ENCODE assay signal across 11 cellular contexts in genomic region chr3:66196633-66197032, GRCh38. TPM values are rescaled to one million over a fixed set of nuclear protein-coding genes. Genes with fewer than 3 reads are reported as not detected.
A peak's percentile ranks its signal among the peaks of the same experiment; 100 is the strongest.
DNase-seq lines count a peak whose midpoint lies in the region; FAIRE-seq and TF ChIP-seq lines count a peak whose summit lies in the region.
"Had no signal": no experiment of that assay in that cellular context is flagged by ENCODE, and none has a peak within 500 bp of the region (broad histone marks: within the 10 kb centered on the region; RNA-seq: fewer than 3 reads in every experiment).

No MANE protein-coding gene starts in this region.

- no peak for FAIRE-seq in kidney (lab: Jason Lieb, UNC)
- FAIRE-seq: TTC549 had no signal

- intact Hi-C loops in A673 (cut with micrococcal nuclease; ENCODE audit: unreplicated experiment) (loop anchor here (5.0 to 10.0 kb wide), 3 partner anchors 162 to 854 kb away; partner anchors contain the start of gene MAGI1), adrenal gland (cut with DNase I) (no loop called here), kidney (cut with DNase I) (no loop called here), transverse colon (cut with DNase I; ENCODE audit: low total_unique reads) (no loop called here)

- POLR2A ChIA-PET in A673 (lab: Charles Lee; ENCODE audit: low non-redundant PET): no interaction called here

- TF ChIP-seq EP300 in transverse colon (IDR thresholded peaks at IDR 0.05; ENCODE audit: low read depth): no peak

- no TSS peak for BruUV-seq in A673 (replicated peaks; lab: Mats Ljungman, UMichigan)

- H3K9me3 ChIP-seq in A673 (ENCODE audit: low read depth, low read length, poor library complexity, severe bottlenecking): no peaks in the 10 kb centered on the region
- no peaks in the 10 kb centered on the region for H3K9me3 ChIP-seq in adrenal gland (replicated peaks in 1 of 3)
- no peaks in the 10 kb centered on the region for H3K9me3 ChIP-seq in liver (ENCODE audit: control insufficient read depth in 4 of 4, low read length in 3 of 4)
- H3K9me3 ChIP-seq in kidney (ENCODE audit: control insufficient read depth in 1 of 2, low read length in 2 of 2): no peaks in the 10 kb centered on the region
- H3K9me3 ChIP-seq in transverse colon: no peaks in the 10 kb centered on the region

- CTCF ChIA-PET in A673 (lab: Charles Lee): no interaction called here

- no peak for DNase-seq in A673 (ENCODE audit: low spot score)
- peak; percentile 37 for DNase-seq in ELR (ENCODE audit: low read depth)
- DNase-seq in adrenal gland: no peak
- no peak for DNase-seq in central memory CD4-positive, alpha-beta T cell
- no peak for DNase-seq in kidney
- DNase-seq in EL: no peak
- DNase-seq in transverse colon: no peak
- DNase-seq: anterior cingulate cortex had no signal

- in situ Hi-C loops in transverse colon (cut with MboI; ENCODE audit: low pct_ligation_motif_present in 1 of 4, low pct_unique_long_range_greater_than_20kb in 1 of 4, low sequenced_read_pairs in 3 of 4): no loop called here

- TF ChIP-seq POLR2A in adrenal gland (IDR thresholded peaks at IDR 0.05) (no peak), transverse colon (IDR thresholded peaks at IDR 0.05) (no peak)

- no peak overlapping the region for H3K9ac ChIP-seq in liver (ENCODE audit: low read depth in 1 of 2, low read length in 2 of 2)
- no peak overlapping the region for H3K9ac ChIP-seq in kidney (ENCODE audit: low read length in 2 of 2)

- H3K36me3 ChIP-seq in A673 (ENCODE audit: insufficient read depth, low read length, poor library complexity, severe bottlenecking) (no peaks in the 10 kb centered on the region), adrenal gland (replicated peaks in 1 of 2) (no peaks in the 10 kb centered on the region), liver (ENCODE audit: control insufficient read depth in 4 of 4, insufficient read depth in 3 of 4, low read depth in 1 of 4, low read length in 3 of 4) (no peaks in the 10 kb centered on the region), kidney (ENCODE audit: control insufficient read depth in 1 of 2, insufficient read depth in 2 of 2, low read length in 2 of 2) (no peaks in the 10 kb centered on the region), transverse colon (no peaks in the 10 kb centered on the region)

- peak; percentile 56 to 66 for TF ChIP-seq RAD21 in liver (IDR thresholded peaks at IDR 0.05)

- TF ChIP-seq CTCF in A673 (conservative IDR thresholded peaks at IDR 0.05; ENCODE audit: low read depth, low read length) (peak; percentile 51; the same call in 1 of the 2 replicates), adrenal gland (IDR thresholded peaks at IDR 0.05) (peak in 4 of 6 experiments; percentile 8 to 44 (median 40)), liver (IDR thresholded peaks at IDR 0.05; ENCODE audit: low read depth, low read length, missing input control) (peak; percentile 5), kidney (IDR thresholded peaks at IDR 0.05; ENCODE audit: borderline replicate concordance, extremely low read depth, insufficient read depth) (no peak), transverse colon (IDR thresholded peaks at IDR 0.05) (peak in 2 of 5 experiments; percentile 12 to 20)

- H3K4me1 ChIP-seq in A673 (ENCODE audit: insufficient read depth, low read length, poor library complexity, severe bottlenecking): peaks cover 11% of the 10 kb centered on the region
- no peaks in the 10 kb centered on the region for H3K4me1 ChIP-seq in adrenal gland (replicated peaks in 1 of 2)
- H3K4me1 ChIP-seq in liver (ENCODE audit: control insufficient read depth in 4 of 4, insufficient read depth in 4 of 4, low read length in 3 of 4): peaks cover 0 to 9% (median 5%) of the 10 kb centered on the region in 4 donors
- peaks cover 0 to 3% of the 10 kb centered on the region in 2 donors for H3K4me1 ChIP-seq in kidney (ENCODE audit: control insufficient read depth in 1 of 2, insufficient read depth in 1 of 2, low read depth in 1 of 2, low read length in 2 of 2)
- H3K4me1 ChIP-seq in transverse colon: peaks cover 0 to 5% (median 0%) of the 10 kb centered on the region in 4 donors

- H3K27me3 ChIP-seq in A673 (replicated peaks; ENCODE audit: insufficient read depth, low read depth, low read length, poor library complexity) (no peaks in the 10 kb centered on the region), adrenal gland (no peaks in the 10 kb centered on the region), liver (ENCODE audit: control insufficient read depth in 4 of 4, insufficient read depth in 4 of 4, low read length in 3 of 4) (no peaks in the 10 kb centered on the region), transverse colon (peaks cover 14% of the 10 kb centered on the region)

- H3K27ac ChIP-seq in A673 (ENCODE audit: low read depth, low read length, poor library complexity, severe bottlenecking) (no peak overlapping the region), adrenal gland (no peak overlapping the region), liver (ENCODE audit: low read depth in 1 of 2, low read length in 2 of 2) (no peak overlapping the region), kidney (ENCODE audit: low read depth in 2 of 2, low read length in 2 of 2) (no peak overlapping the region), transverse colon (no peak overlapping the region)

- H3K4me3 ChIP-seq in A673 (ENCODE audit: low read depth, low read length, poor library complexity, severe bottlenecking) (no peak overlapping the region), adrenal gland (no peak overlapping the region), liver (ENCODE audit: low read depth in 1 of 3, low read length in 3 of 3) (no peak overlapping the region), kidney (ENCODE audit: low read length in 2 of 2) (no peak overlapping the region), transverse colon (no peak overlapping the region)
- H3K4me3 ChIP-seq: GM23338 had no signal

TF ChIP-seq in liver, 16 proteins besides CTCF, POLR2A, EP300 and RAD21:
- TF ChIP-seq HNF4A (conservative IDR thresholded peaks at IDR 0.05) (no peak), SP1 (IDR thresholded peaks at IDR 0.05) (no peak), GABPA (IDR thresholded peaks at IDR 0.05 in 1 of 2, conservative IDR thresholded peaks at IDR 0.05 in 1 of 2) (no peak), TAF1 (conservative IDR thresholded peaks at IDR 0.05) (no peak), FOXA2 (IDR thresholded peaks at IDR 0.05) (no peak), MAX (IDR thresholded peaks at IDR 0.05) (no peak), ATF3 (IDR thresholded peaks at IDR 0.05) (no peak), JUND (IDR thresholded peaks at IDR 0.05) (no peak), EGR1 (IDR thresholded peaks at IDR 0.05; ENCODE audit: low read depth in 2 of 2) (no peak), NR2F2 (IDR thresholded peaks at IDR 0.05) (no peak), YY1 (IDR thresholded peaks at IDR 0.05) (no peak)

RNA-seq across cellular contexts. Expression of gene SLC25A26, which starts 24.2 kb away (rescaled TPM):
- total RNA-seq in A673 (2021) (8.9 and 10.7 TPM in 2 replicates), adrenal gland (10 to 100 TPM; 19.2 to 38.2 (median 23.1) TPM), liver (10 to 100 TPM in 1 of 2 donors, 1 to 10 TPM in 1; 9.9 to 13.7 TPM), kidney (23.9 TPM), transverse colon (10 to 100 TPM in 2 of 4 donors, 1 to 10 TPM in 2; 4.2 to 17.3 (median 12.2) TPM)
- polyA plus RNA-seq in adrenal gland (10 to 100 TPM in 2 of 3 donors, 1 to 10 TPM in 1; 9.5 to 16.5 (median 10.7) TPM), liver (10 to 100 TPM; 11.8 to 21.6 TPM), kidney (ENCODE audit: insufficient read depth, low read depth, low replicate concordance) (25.4 TPM)
